ENCODE assay signal across 9 cellular contexts in genomic region chr17:76791053-76791980, GRCh38. TPM values are rescaled to one million over a fixed set of nuclear protein-coding genes. Genes with fewer than 3 reads are reported as not detected.
DNase-seq lines count a peak whose midpoint lies in the region; ATAC-seq and TF ChIP-seq lines count a peak whose summit lies in the region.
"Had no signal": no experiment of that assay in that cellular context is flagged by ENCODE, and none has a peak within 500 bp of the region (broad histone marks: within the 10 kb centered on the region; RNA-seq: fewer than 3 reads in every experiment).

No MANE protein-coding gene starts in this region.

- H3K9me3 Mint-ChIP-seq in HFFc6: no peaks in the 10 kb centered on the region
- H3K9me3 Mint-ChIP-seq: IgD-negative memory B cell had no signal

- DNase-seq in EL (peak; percentile 78), NCI-H146 (lab: John Stamatoyannopoulos, UW) (peak; percentile 45), activated T-cell treated with anti-CD3 and anti-CD28 coated beads for 1 hour (ENCODE audit: low read depth) (peak; percentile 11), fibroblast of mammary gland (ENCODE audit: low read depth) (peak; percentile 54), HFFc6 (no peak)
- DNase-seq in stimulated activated CD4-positive, alpha-beta T cell treated with anti-CD3 and anti-CD28 coated beads, Interleukin-1b, Interleukin-23, amount 100 ng/mL, for 48 hours: peak; percentile 29

- H3K4me1 Mint-ChIP-seq in HFFc6 (ENCODE audit: low read depth): peaks cover 9% of the 10 kb centered on the region

- H3K27ac Mint-ChIP-seq in HFFc6: no peak overlapping the region
- H3K27ac Mint-ChIP-seq: IgD-negative memory B cell had no signal

- no peaks in the 10 kb centered on the region; the same call in none of the 2 replicates for H3K27me3 Mint-ChIP-seq in HFFc6 (ENCODE audit: insufficient read depth)
- H3K27me3 Mint-ChIP-seq: IgD-negative memory B cell had no signal

- H3K36me3 Mint-ChIP-seq in HFFc6 (ENCODE audit: low read depth): no peaks in the 10 kb centered on the region

- no peak for TF ChIP-seq CTCF in fibroblast of mammary gland (conservative IDR thresholded peaks at IDR 0.05; ENCODE audit: control insufficient read depth, insufficient read depth, low read depth, low read length)
- TF ChIP-seq CTCF in HFFc6 (IDR thresholded peaks at IDR 0.05): no peak

- H3K4me3 Mint-ChIP-seq in HFFc6: no peak overlapping the region

- H3K4me3 ChIP-seq in fibroblast of mammary gland (ENCODE audit: control insufficient read depth, low read depth, low read length): no peak overlapping the region

- no peak for ATAC-seq in HG02759 (IDR thresholded peaks at IDR 0.05; ENCODE audit: unreplicated experiment)
- no peak for ATAC-seq in HG02884 (IDR thresholded peaks at IDR 0.05; ENCODE audit: unreplicated experiment)

RNA-seq across cellular contexts. Expression of gene MFSD11, which starts 53.4 kb away (rescaled TPM):
- total RNA-seq in HFFc6 (2021; fragmentation: NEBNext Ultra II Directional; extraction: Animal tissue kit (Norgen Biotek cat#: 25700)): 10 to 100 TPM; 16.1 to 23.4 (median 20.7) TPM

RNA-seq across cellular contexts. Expression of gene SRSF2, which starts 54.2 kb away (rescaled TPM):
- 100 to 1,000 TPM; 179 to 220 (median 215) TPM for total RNA-seq in HFFc6 (2021; fragmentation: NEBNext Ultra II Directional; extraction: Animal tissue kit (Norgen Biotek cat#: 25700))
